8 cellular contexts compared by ENCODE assay signal in the genomic region with DNA sequence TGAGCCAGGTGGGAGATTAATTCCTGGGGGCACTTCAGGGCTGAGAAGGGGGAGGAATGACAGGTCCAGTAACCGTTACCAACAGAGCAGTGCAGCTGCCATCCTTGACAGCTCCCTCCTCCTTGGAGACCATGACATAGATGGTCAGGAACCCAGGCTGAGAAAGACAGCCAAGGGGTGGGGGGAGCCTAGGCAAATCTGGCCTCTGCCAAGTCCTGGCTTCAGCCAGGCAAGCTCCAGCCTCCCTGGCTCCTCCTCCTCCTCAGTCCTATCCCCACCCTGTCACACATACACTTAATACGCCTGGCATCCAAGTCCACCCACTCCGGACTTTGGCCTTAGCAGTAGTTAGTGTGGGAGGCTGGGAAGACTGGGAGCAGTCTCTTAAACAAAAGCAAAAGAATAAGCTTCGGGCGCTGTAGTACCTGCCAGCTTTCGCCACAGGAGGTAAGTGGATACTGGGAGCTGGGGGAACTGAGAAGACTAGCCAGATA. TPM values are rescaled to one million over a fixed set of nuclear protein-coding genes. Genes with fewer than 3 reads are reported as not detected.
A peak's percentile ranks its signal among the peaks of the same experiment; 100 is the strongest.
DNase-seq lines count a peak whose midpoint lies in the region; ATAC-seq and TF ChIP-seq lines count a peak whose summit lies in the region.

A gene with protein sequence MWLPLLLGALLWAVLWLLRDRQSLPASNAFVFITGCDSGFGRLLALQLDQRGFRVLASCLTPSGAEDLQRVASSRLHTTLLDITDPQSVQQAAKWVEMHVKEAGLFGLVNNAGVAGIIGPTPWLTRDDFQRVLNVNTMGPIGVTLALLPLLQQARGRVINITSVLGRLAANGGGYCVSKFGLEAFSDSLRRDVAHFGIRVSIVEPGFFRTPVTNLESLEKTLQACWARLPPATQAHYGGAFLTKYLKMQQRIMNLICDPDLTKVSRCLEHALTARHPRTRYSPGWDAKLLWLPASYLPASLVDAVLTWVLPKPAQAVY (plus strand): TSS at position 323 of the 494 bp plus-strand sequence. CDS start 792 bp downstream, outside the sequence.

- H3K79me2 ChIP-seq in HCT116 (ENCODE audit: insufficient read depth, low read length) = peaks cover 14% of the 10 kb centered on the region

- H3K4me2 ChIP-seq in HCT116 (ENCODE audit: low read length) = peak within 1 kb of the TSS; percentile 53

- H3K4me3 ChIP-seq in HCT116 (replicated peaks in 1 of 2; ENCODE audit: low read depth in 1 of 2, low read length in 2 of 2) (peak within 1 kb of the TSS in 1 of 2 experiments; percentile 9; a peak in 1 of 4 replicates), spleen (no peak within 1 kb of the TSS)

- intact Hi-C loops in HCT116 (cut with micrococcal nuclease) = no loop called here
- intact Hi-C loops in spleen (cut with DNase I; ENCODE audit: low total_unique reads) = no loop called here

- CTCF ChIA-PET in HCT116 (lab: Charles Lee) = interaction anchor here (0.8 to 4.1 kb wide), 9 partner anchors 9 to 74 kb away, joined by 3 to 35 read pairs (median 5); a partner anchor contains a TSS

- H3K27ac ChIP-seq in HCT116 (ENCODE audit: low read depth, low read length) (peak within 1 kb of the TSS; percentile 30), spleen (peak within 1 kb of the TSS in 6 of 8 donors; percentile 32 to 73 (median 55))

- peak within 1 kb of the TSS; percentile 34 for H3K9ac ChIP-seq in HCT116 (ENCODE audit: low read length)

- H3K9me3 ChIP-seq in HCT116 (ENCODE audit: control insufficient read depth in 1 of 2, insufficient read depth in 1 of 2, low read depth in 1 of 2, low read length in 2 of 2) (no peaks in the 10 kb centered on the region), spleen (no peaks in the 10 kb centered on the region)

- peaks cover 2 to 21% of the 10 kb centered on the region in 2 experiments; a peak in 2 of 4 replicates for H3K36me3 ChIP-seq in HCT116 (ENCODE audit: control insufficient read depth in 1 of 2, insufficient read depth in 2 of 2, low read length in 2 of 2)
- H3K36me3 ChIP-seq in spleen = peaks cover 0 to 76% (median 28%) of the 10 kb centered on the region in 6 donors

- no TSS peak for BruUV-seq in HCT116 (replicated peaks; lab: Mats Ljungman, UMichigan)

- no peak for TF ChIP-seq RAD21 in HCT116 (IDR thresholded peaks at IDR 0.05; ENCODE audit: low read depth)

- H3K27me3 ChIP-seq in HCT116 (ENCODE audit: insufficient read depth, low read length) (no peaks in the 10 kb centered on the region), spleen (replicated peaks in 1 of 7) (no peaks in the 10 kb centered on the region)

- TF ChIP-seq POLR2A in HCT116 (IDR thresholded peaks at IDR 0.05; ENCODE audit: borderline replicate concordance, extremely low read depth, insufficient read depth, insufficient read length) (no peak), spleen (IDR thresholded peaks at IDR 0.05) (no peak)

- no peak for DNase-seq in HCT116 (ENCODE audit: low read depth, low spot score)
- DNase-seq in amniotic stem cell (lab: John Stamatoyannopoulos, UW) = peak; percentile 66
- peak; percentile 84 for DNase-seq in kidney glomerular epithelial cell (lab: John Stamatoyannopoulos, UW)
- DNase-seq in spleen = peak; percentile 65
- DNase-seq in SHP77 treated with DMSO at 0.1 percent for 48 hours (lab: John Stamatoyannopoulos, UW) = no peak
- no peak for DNase-seq in activated CD8-positive, alpha-beta memory T cell treated with anti-CD3 and anti-CD28 coated beads for 24 hours

- RAD21 ChIA-PET in HCT116 (lab: Charles Lee; ENCODE audit: low non-redundant PET in 1 of 2, low total read pairs in 2 of 2, uncharacterized antibody in 2 of 2, unreplicated experiment in 2 of 2) = interaction anchor here in 1 of 2 experiments (1.8 kb wide), 1 partner anchor 9 kb away, joined by 4 read pairs; a partner anchor contains a TSS

- TF ChIP-seq CTCF in HCT116 (IDR thresholded peaks at IDR 0.05 in 2 of 3, conservative IDR thresholded peaks at IDR 0.05 in 1 of 3; ENCODE audit: borderline replicate concordance in 1 of 3, insufficient read depth in 1 of 3, low read depth in 2 of 3, low read length in 2 of 3) (no peak), spleen (IDR thresholded peaks at IDR 0.05 in 8 of 11, conservative IDR thresholded peaks at IDR 0.05 in 3 of 11) (no peak)

- H3K4me1 ChIP-seq in HCT116 (ENCODE audit: control insufficient read depth in 1 of 2, insufficient read depth in 2 of 2, low read length in 2 of 2) = peaks cover 33 to 67% of the 10 kb centered on the region in 2 experiments
- peaks cover 41 to 96% (median 74%) of the 10 kb centered on the region in 6 donors for H3K4me1 ChIP-seq in spleen

- H3K9me2 ChIP-seq in HCT116 (ENCODE audit: insufficient read depth) = no peaks in the 10 kb centered on the region

- 68 to 89% (median 84%) methylated on average over 6 of the region's 6 CpGs for whole genome bisulfite sequencing in spleen, 5 donors

- no peaks in the 10 kb centered on the region for H4K20me1 ChIP-seq in HCT116 (ENCODE audit: insufficient read depth)

- POLR2A ChIA-PET in HCT116 (lab: Charles Lee) = interaction anchor here (1.7 kb wide), 2 partner anchors 9 to 17 kb away, joined by 5 read pairs; a partner anchor contains a TSS

- no peak within 1 kb of the TSS for H2AFZ ChIP-seq in HCT116 (ENCODE audit: low read depth, low read length, poor library complexity, severe bottlenecking)

- ATAC-seq in HCT116 = no peak
- ATAC-seq in HG02678 (IDR thresholded peaks at IDR 0.05; ENCODE audit: unreplicated experiment) = no peak
- ATAC-seq in HG03432 (IDR thresholded peaks at IDR 0.05; ENCODE audit: unreplicated experiment) = no peak

TF ChIP-seq in HCT116, 20 proteins besides CTCF, POLR2A, EP300 and RAD21:
- TF ChIP-seq CBX3 (IDR thresholded peaks at IDR 0.05; ENCODE audit: low read depth) (no peak), EGR1 (IDR thresholded peaks at IDR 0.05; ENCODE audit: low read depth) (no peak), TCF7L2 (IDR thresholded peaks at IDR 0.05; ENCODE audit: borderline replicate concordance, extremely low read depth, insufficient read depth, insufficient read length) (no peak), FOSL1 (IDR thresholded peaks at IDR 0.05; ENCODE audit: low read depth) (no peak), SP1 (IDR thresholded peaks at IDR 0.05; ENCODE audit: low read depth) (no peak), POLR2AphosphoS5 (IDR thresholded peaks at IDR 0.05; ENCODE audit: low read depth, low read length) (no peak)

RNA-seq across cellular contexts. Expression of the gene that starts here (rescaled TPM):
- total RNA-seq in HCT116 (2021; ENCODE audit: unreplicated experiment) = 6.2 TPM
- 3.2 and 3.3 TPM in 2 replicates for polyA plus RNA-seq in HCT116 (2012)
- 10 to 100 TPM in 5 of 7 donors, 1 to 10 TPM in 2; 7.4 to 17.4 (median 15.5) TPM for total RNA-seq in spleen
- 10 to 100 TPM in 1 of 3 donors, 1 to 10 TPM in 2; 4.7 to 12.1 (median 9.9) TPM for polyA plus RNA-seq in spleen

Comparison
In these comparisons a context has a peak if more than half of its experiments do, and no peak if none do; other contexts are left out.
1. DNase-seq: peak in amniotic stem cell (single experiment), kidney glomerular epithelial cell (single experiment) and spleen (single experiment); none in HCT116 (single experiment), SHP77 treated with DMSO at 0.1 percent for 48 hours (single experiment) and activated CD8-positive, alpha-beta memory T cell treated with anti-CD3 and anti-CD28 coated beads for 24 hours (single experiment).